22 cellular contexts compared by ENCODE assay signal in the genomic region with DNA sequence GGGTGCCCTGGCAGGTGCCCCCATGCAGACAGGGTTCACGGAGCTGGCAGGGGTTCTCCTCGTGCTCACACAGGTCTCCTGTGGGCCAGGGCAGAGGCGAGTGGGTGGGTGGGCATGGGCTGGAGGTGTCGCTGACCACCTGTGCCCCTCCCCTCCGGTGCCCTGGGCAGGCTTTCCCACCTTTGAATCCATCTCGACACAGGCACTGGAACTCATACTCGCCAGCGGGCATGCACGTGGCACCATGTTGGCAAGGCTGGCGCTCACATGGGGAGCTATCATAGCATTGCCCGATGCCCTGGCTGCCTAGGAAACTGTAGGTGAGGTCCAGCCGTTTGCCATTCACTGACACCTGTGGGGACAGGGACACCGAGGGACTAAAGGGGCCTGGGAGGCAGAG. TPM values are rescaled to one million over a fixed set of nuclear protein-coding genes. Genes with fewer than 3 reads are reported as not detected.
DNase-seq lines count a peak whose midpoint lies in the region; ATAC-seq, FAIRE-seq and TF ChIP-seq lines count a peak whose summit lies in the region.
"Had no signal": no experiment of that assay in that cellular context is flagged by ENCODE, and none has a peak within 500 bp of the region (broad histone marks: within the 10 kb centered on the region; RNA-seq: fewer than 3 reads in every experiment).

No MANE protein-coding gene starts in this region.

- CTCF ChIA-PET in K562 (lab: Yijun Ruan, JAX; ENCODE audit: low intra/inter-chr PET ratio) = no interaction called here

- POLR2A ChIA-PET in K562 (lab: Yijun Ruan, JAX) = no interaction called here

- H3K79me2 ChIP-seq in K562 (ENCODE audit: control insufficient read depth, insufficient read depth, low read length) (no peaks in the 10 kb centered on the region), osteoblast (ENCODE audit: insufficient read depth, low read length) (no peaks in the 10 kb centered on the region)

- H2AFZ ChIP-seq in K562 (ENCODE audit: low read depth, low read length) (no peak overlapping the region), osteoblast (ENCODE audit: low read length) (no peak overlapping the region)
- H2AFZ ChIP-seq: GM23338 had no signal

- H3K4me2 ChIP-seq in K562 (ENCODE audit: insufficient read depth, low read length) = no peak overlapping the region
- no peak overlapping the region for H3K4me2 ChIP-seq in osteoblast (ENCODE audit: insufficient read depth, low read length)
- H3K4me2 ChIP-seq: BLaER1, GM23338 had no signal

- DNase-seq in Right ventricle myocardium superior (peak; percentile 39), heart right ventricle (no peak), K562 (ENCODE audit: extremely low read depth in 1 of 4, low spot score in 3 of 4) (no peak), osteoblast (ENCODE audit: insufficient read length, low spot score, missing footprints) (peak; percentile 39), GM10266 (ENCODE audit: extremely low spot score) (no peak), mesothelial cell of epicardium (ENCODE audit: low spot score in 2 of 2, unreplicated experiment in 2 of 2) (no peak)
- DNase-seq: Caco-2; CD4-positive, CD25-positive, alpha-beta regulatory T cell; CD8-positive, alpha-beta T cell; DMS153; DND-41 had no signal

- 0 out of 4 replicates have a peak overlapping the region, but pooled peaks of 1 of the 2 experiments have one; percentile 4 for H3K9ac ChIP-seq in K562 (ENCODE audit: insufficient read depth in 1 of 2, low read depth in 2 of 2, low read length in 2 of 2)
- H3K9ac ChIP-seq: BLaER1 had no signal

- no TSS peak for BruUV-seq in K562 (replicated peaks; lab: Mats Ljungman, UMichigan)

- H3K27ac Mint-ChIP-seq in mesothelial cell of epicardium = no peak overlapping the region
- H3K27ac Mint-ChIP-seq: B cell; CD4-positive, CD25-positive, alpha-beta regulatory T cell; CD8-positive, alpha-beta T cell; GM23338 had no signal

- no peaks in the 10 kb centered on the region for H3K9me3 Mint-ChIP-seq in mesothelial cell of epicardium
- H3K9me3 Mint-ChIP-seq: GM23338 had no signal

- no peak for TF ChIP-seq CTCF in heart right ventricle (IDR thresholded peaks at IDR 0.05)
- TF ChIP-seq CTCF in K562 (IDR thresholded peaks at IDR 0.05 in 2 of 3, conservative IDR thresholded peaks at IDR 0.05 in 1 of 3; ENCODE audit: insufficient read depth in 2 of 3, low read depth in 1 of 3, low read length in 3 of 3) = no peak
- TF ChIP-seq CTCF in osteoblast (IDR thresholded peaks at IDR 0.05; ENCODE audit: extremely low read depth, low read depth, low read length) = no peak
- TF ChIP-seq CTCF in GM10266 (IDR thresholded peaks at IDR 0.05; ENCODE audit: control insufficient read depth, insufficient read depth, low read depth, missing control alignments) = no peak
- TF ChIP-seq CTCF in mesothelial cell of epicardium (IDR thresholded peaks at IDR 0.05; ENCODE audit: unreplicated experiment) = no peak

- ATAC-seq in Right ventricle myocardium superior (ENCODE audit: poor library complexity) (no peak), heart right ventricle (no peak), K562 (no peak), HG03571 (IDR thresholded peaks at IDR 0.05; ENCODE audit: unreplicated experiment) (no peak)
- ATAC-seq: CD8-positive, alpha-beta T cell; GM12878; GM23338 had no signal

- no peak overlapping the region for H3K4me3 ChIP-seq in heart right ventricle
- H3K4me3 ChIP-seq in K562 = no peak overlapping the region
- H3K4me3 ChIP-seq in osteoblast (ENCODE audit: insufficient read depth, low read length) = no peak overlapping the region
- H3K4me3 ChIP-seq: BLaER1, GM12878, GM23338, HAP-1 had no signal

- H3K36me3 ChIP-seq in heart right ventricle = peaks cover 25 to 100% (median 95%) of the 10 kb centered on the region in 9 donors
- peaks cover 88% of the 10 kb centered on the region; the same call in 2 of the 3 replicates for H3K36me3 ChIP-seq in K562 (ENCODE audit: control insufficient read depth, insufficient read depth, low read length)
- peaks cover 86% of the 10 kb centered on the region for H3K36me3 ChIP-seq in osteoblast (ENCODE audit: insufficient read depth, low read length)

- H3K4me1 ChIP-seq in heart right ventricle = peaks cover 0 to 6% (median 0%) of the 10 kb centered on the region in 9 donors
- peaks cover 0 to 40% of the 10 kb centered on the region in 2 experiments; a peak in 2 of 5 replicates for H3K4me1 ChIP-seq in K562 (replicated peaks in 1 of 2; ENCODE audit: control insufficient read depth in 2 of 2, insufficient read depth in 2 of 2, low read length in 2 of 2)
- no peaks in the 10 kb centered on the region for H3K4me1 ChIP-seq in osteoblast (ENCODE audit: insufficient read depth, low read length)
- H3K4me1 ChIP-seq: Caco-2, HAP-1 had no signal

- no peaks in the 10 kb centered on the region for H3K27me3 Mint-ChIP-seq in mesothelial cell of epicardium (ENCODE audit: low read depth)
- H3K27me3 Mint-ChIP-seq: B cell; CD4-positive, CD25-positive, alpha-beta regulatory T cell had no signal

- intact Hi-C loops in Right ventricle myocardium superior (cut with DNase I) (no loop called here), heart right ventricle (cut with DNase I) (no loop called here), K562 (cut with micrococcal nuclease) (no loop called here)

- in situ Hi-C loops in K562 (cut with MboI) = no loop called here

- peaks cover 5% of the 10 kb centered on the region for H3K9me1 ChIP-seq in K562 (ENCODE audit: control insufficient read depth, insufficient read depth, low read length)

- 90 to 91% methylated on average over 13 of the region's 13 CpGs for WGBS in heart right ventricle, 2 donors
- 89% methylated on average over 13 of the region's 13 CpGs for WGBS in K562 (ENCODE audit: insufficient coverage, low coverage, missing lambda C conversion rate)

- H3K9me3 ChIP-seq in heart right ventricle (no peaks in the 10 kb centered on the region), K562 (replicated peaks; ENCODE audit: control insufficient read depth, insufficient read depth, low read depth, low read length) (no peaks in the 10 kb centered on the region), osteoblast (ENCODE audit: low read depth, low read length) (no peaks in the 10 kb centered on the region)
- H3K9me3 ChIP-seq: BLaER1, Caco-2, HAP-1 had no signal

- H3K4me1 Mint-ChIP-seq in mesothelial cell of epicardium = no peaks in the 10 kb centered on the region
- H3K4me1 Mint-ChIP-seq: CD4-positive, CD25-positive, alpha-beta regulatory T cell; GM23338 had no signal

- H3K36me3 Mint-ChIP-seq in mesothelial cell of epicardium = peaks cover 40% of the 10 kb centered on the region

- H3K27ac ChIP-seq in heart right ventricle = no peak overlapping the region
- no peak overlapping the region for H3K27ac ChIP-seq in K562 (ENCODE audit: extremely low read depth, low read depth, low read length)
- H3K27ac ChIP-seq in osteoblast (ENCODE audit: low read depth, low read length) = no peak overlapping the region
- H3K27ac ChIP-seq: 22Rv1, BLaER1, C4-2B had no signal

- no peaks in the 10 kb centered on the region for H4K20me1 ChIP-seq in K562 (replicated peaks; ENCODE audit: control insufficient read depth, insufficient read depth, low read length)
- H4K20me1 ChIP-seq in osteoblast (ENCODE audit: insufficient read depth, low read length) = peaks cover 39% of the 10 kb centered on the region
- H4K20me1 ChIP-seq: BLaER1 had no signal

- no peaks in the 10 kb centered on the region for H3K27me3 ChIP-seq in heart right ventricle
- no peaks in the 10 kb centered on the region for H3K27me3 ChIP-seq in K562 (ENCODE audit: control insufficient read depth in 2 of 2, insufficient read depth in 2 of 2, low read length in 2 of 2)
- H3K27me3 ChIP-seq in osteoblast (ENCODE audit: insufficient read depth, low read length) = no peaks in the 10 kb centered on the region
- H3K27me3 ChIP-seq: BLaER1 had no signal

- TF ChIP-seq RAD21 in K562 (CRISPR knock-in tag; conservative IDR thresholded peaks at IDR 0.05 in 1 of 2, IDR thresholded peaks at IDR 0.05 in 1 of 2) = no peak

- no peak overlapping the region for H3K4me3 Mint-ChIP-seq in mesothelial cell of epicardium
- H3K4me3 Mint-ChIP-seq: B cell; CD4-positive, CD25-positive, alpha-beta regulatory T cell; CD8-positive, alpha-beta T cell; GM23338 had no signal

- TF ChIP-seq POLR2A in K562 (conservative IDR thresholded peaks at IDR 0.05) = no peak

- no peak for TF ChIP-seq EP300 in K562 (IDR thresholded peaks at IDR 0.05; ENCODE audit: low read length)

- FAIRE-seq in K562 (lab: Jason Lieb, UNC) = no peak
- FAIRE-seq: A204.1, G401.6, GM12878 had no signal

RNA-seq across cellular contexts. Expression of gene LDLRAD2, which starts 16.0 kb away (rescaled TPM):
- total RNA-seq in Right ventricle myocardium superior (not detected), heart right ventricle (under 1 TPM in 2 of 10 donors, not detected in 8; 0.05 to 0.07 TPM), K562 (2014; rRNA removed) (not detected in 2 replicates), K562 (2014; rRNA removed; fragmentation: Illumina TruSeq; extraction: Trizol) (not detected in 2 replicates), K562 (2015; rRNA removed; fragmentation: Illumina TruSeq; extraction: Trizol) (not detected in 2 replicates), K562 (2021) (not detected in 2 replicates), osteoblast (not detected in 2 replicates), mesothelial cell of epicardium (0.75 to 1.1 TPM (median 1.0 TPM) in 3 replicates)
- polyA plus RNA-seq in heart right ventricle (1 to 10 TPM; 3.4 to 5.8 TPM), K562 (2011; rRNA removed) (not detected in 2 replicates), K562 (2014; fragmentation: Illumina TruSeq; extraction: Trizol) (not detected in 2 replicates), K562 (2014; fragmentation: Nextera tagmentation; extraction: Ambion mirVana) (under 1 TPM; 0.45 to 0.48 TPM), K562 (2014; rRNA removed) (not detected in 2 replicates)
- total RNA-seq in K562 (2011; cell fraction: chromatin; rRNA removed; ENCODE audit: low replicate concordance) = not detected in 2 replicates
- 0.13 TPM in 1 of 2 replicates, not detected in the other for total RNA-seq in K562 (2011; cell fraction: nucleolus; rRNA removed)
- not detected in 2 replicates for total RNA-seq in K562 (2011; cell fraction: nucleoplasm; rRNA removed)
- not detected in 2 replicates for polyA plus RNA-seq in K562 (2011; cell fraction: cytosol; rRNA removed)
- 0.10 TPM in 1 of 2 replicates, not detected in the other for polyA plus RNA-seq in K562 (2011; cell fraction: nucleus; rRNA removed)
- 5.8 and 7.0 TPM in 2 replicates for polyA plus RNA-seq in K562 (2012)
- polyA minus RNA-seq in K562 (2011; rRNA and poly(A)+ RNA removed) = not detected in 2 replicates
- polyA minus RNA-seq in K562 (2011; cell fraction: cytosol; rRNA and poly(A)+ RNA removed) = not detected in 2 replicates
- polyA minus RNA-seq in K562 (2011; cell fraction: nucleus; rRNA and poly(A)+ RNA removed) = not detected in 2 replicates
- total RNA-seq: Caco-2; CD8-positive, alpha-beta T cell; H4 had no signal
- polyA plus RNA-seq: CD4-positive, CD25-positive, alpha-beta regulatory T cell had no signal

RNA-seq across cellular contexts. Expression of gene USP48, which starts 45.1 kb away (rescaled TPM):
- 41.8 TPM for total RNA-seq in Right ventricle myocardium superior
- 10 to 100 TPM; 33.0 to 45.0 (median 37.0) TPM for total RNA-seq in heart right ventricle
- polyA plus RNA-seq in heart right ventricle = 10 to 100 TPM; 13.8 to 24.1 TPM
- 194 and 717 TPM in 2 replicates for total RNA-seq in K562 (2011; cell fraction: chromatin; rRNA removed; ENCODE audit: low replicate concordance)
- 95.7 and 151 TPM in 2 replicates for total RNA-seq in K562 (2011; cell fraction: nucleolus; rRNA removed)
- 249 and 315 TPM in 2 replicates for total RNA-seq in K562 (2011; cell fraction: nucleoplasm; rRNA removed)
- 89.9 and 91.0 TPM in 2 replicates for total RNA-seq in K562 (2014; rRNA removed)
- 106 and 120 TPM in 2 replicates for total RNA-seq in K562 (2014; rRNA removed; fragmentation: Illumina TruSeq; extraction: Trizol)
- total RNA-seq in K562 (2015; rRNA removed; fragmentation: Illumina TruSeq; extraction: Trizol) = 102 and 109 TPM in 2 replicates
- total RNA-seq in K562 (2021) = 123 TPM in 2 replicates
- polyA plus RNA-seq in K562 (2011; rRNA removed) = 78.6 and 97.2 TPM in 2 replicates
- polyA plus RNA-seq in K562 (2011; cell fraction: cytosol; rRNA removed) = 13.8 and 29.6 TPM in 2 replicates
- polyA plus RNA-seq in K562 (2011; cell fraction: nucleus; rRNA removed) = 94.2 and 106 TPM in 2 replicates
- polyA plus RNA-seq in K562 (2012) = 92.9 and 103 TPM in 2 replicates
- polyA plus RNA-seq in K562 (2014; fragmentation: Illumina TruSeq; extraction: Trizol) = 101 and 121 TPM in 2 replicates
- polyA plus RNA-seq in K562 (2014; fragmentation: Nextera tagmentation; extraction: Ambion mirVana) = 10 to 100 TPM; 23.3 to 30.3 TPM
- polyA plus RNA-seq in K562 (2014; rRNA removed) = 101 and 106 TPM in 2 replicates
- 149 and 168 TPM in 2 replicates for polyA minus RNA-seq in K562 (2011; rRNA and poly(A)+ RNA removed)
- 39.7 and 45.1 TPM in 2 replicates for polyA minus RNA-seq in K562 (2011; cell fraction: cytosol; rRNA and poly(A)+ RNA removed)
- 77.0 and 154 TPM in 2 replicates for polyA minus RNA-seq in K562 (2011; cell fraction: nucleus; rRNA and poly(A)+ RNA removed)
- total RNA-seq in osteoblast = 50.1 and 52.5 TPM in 2 replicates
- total RNA-seq in mesothelial cell of epicardium = 79.8 to 88.7 TPM (median 86.5 TPM) in 3 replicates

Comparison
In these comparisons a context has a peak if more than half of its experiments do, and no peak if none do; other contexts are left out.
1. DNase-seq: peak in Right ventricle myocardium superior (single experiment) and osteoblast (single experiment); none in heart right ventricle (0 of 2), K562 (0 of 4), GM10266 (single experiment) and mesothelial cell of epicardium (0 of 2).